ENCODE assay signal across 7 cellular contexts in genomic region chr11:74949748-74950127, GRCh38. TPM values are rescaled to one million over a fixed set of nuclear protein-coding genes. Genes with fewer than 3 reads are reported as not detected.
DNase-seq lines count a peak whose midpoint lies in the region; ATAC-seq and TF ChIP-seq lines count a peak whose summit lies in the region.

No MANE protein-coding gene starts in this region.

- peak overlapping the region; percentile 99 for H3K9ac ChIP-seq in SU-DHL-6 (ENCODE audit: low read length)

- no peaks in the 10 kb centered on the region for H3K27me3 ChIP-seq in SU-DHL-6 (ENCODE audit: low read length)
- no peaks in the 10 kb centered on the region for H3K27me3 ChIP-seq in sigmoid colon

- H3K27ac ChIP-seq in SU-DHL-6 (ENCODE audit: low read depth, low read length), result peak overlapping the region; percentile 70
- peak overlapping the region; percentile 77 to 86 (median 85) for H3K27ac ChIP-seq in sigmoid colon

- intact Hi-C loops in sigmoid colon (cut with DNase I), result loop anchor here (5.0 kb wide), 1 partner anchor 38 kb away; the partner anchor contains the start of gene NEU3

- no peak for TF ChIP-seq EP300 in sigmoid colon (IDR thresholded peaks at IDR 0.05)

- H3K36me3 ChIP-seq in SU-DHL-6 (ENCODE audit: low read length), result no peaks in the 10 kb centered on the region
- H3K36me3 ChIP-seq in sigmoid colon, result peaks cover 0 to 11% (median 0%) of the 10 kb centered on the region in 4 donors

- peak overlapping the region; percentile 60 for H2AFZ ChIP-seq in SU-DHL-6 (ENCODE audit: low read depth, low read length, severe bottlenecking)

- H3K9me2 ChIP-seq in SU-DHL-6 (replicated peaks; ENCODE audit: insufficient read depth, low read length), result no peaks in the 10 kb centered on the region

- peak overlapping the region; percentile 78 for H3K4me2 ChIP-seq in SU-DHL-6 (ENCODE audit: low read depth, low read length, poor library complexity, severe bottlenecking)

- peak; percentile 13 for DNase-seq in HCEC 1CT
- peak; percentile 19 for DNase-seq in germinal center (ENCODE audit: low spot score)
- DNase-seq in sigmoid colon, result no peak
- no peak for DNase-seq in T1000 (lab: John Stamatoyannopoulos, UW)
- DNase-seq in effector CD8-positive, alpha-beta T cell (lab: John Stamatoyannopoulos, UW), result no peak

- TF ChIP-seq POLR2A in sigmoid colon (IDR thresholded peaks at IDR 0.05), result no peak

- peak overlapping the region; percentile 100 for H3K4me3 ChIP-seq in SU-DHL-6 (ENCODE audit: insufficient read depth, low read length, poor library complexity, severe bottlenecking)
- peak overlapping the region; percentile 70 to 90 (median 76) for H3K4me3 ChIP-seq in sigmoid colon

- H4K20me1 ChIP-seq in SU-DHL-6 (ENCODE audit: low read depth, low read length), result peaks cover 9% of the 10 kb centered on the region; the same call in 1 of the 2 replicates

- TF ChIP-seq CTCF in SU-DHL-6 (IDR thresholded peaks at IDR 0.05; ENCODE audit: insufficient read depth, low read length, poor library complexity, severe bottlenecking), result no peak
- TF ChIP-seq CTCF in sigmoid colon (IDR thresholded peaks at IDR 0.05), result no peak

- peaks cover 0 to 41% (median 28%) of the 10 kb centered on the region in 4 donors for H3K4me1 ChIP-seq in sigmoid colon

- H3K9me3 ChIP-seq in SU-DHL-6 (ENCODE audit: insufficient read depth, low read length) (no peaks in the 10 kb centered on the region), sigmoid colon (no peaks in the 10 kb centered on the region)

- 0 to 1% methylated on average over 6 of the region's 6 CpGs for WGBS in sigmoid colon, 2 donors

- ATAC-seq in GM19351 (IDR thresholded peaks at IDR 0.05; ENCODE audit: unreplicated experiment), result no peak

- H3K79me2 ChIP-seq in SU-DHL-6 (ENCODE audit: insufficient read depth, low read length), result peaks cover 66% of the 10 kb centered on the region

- no peaks in the 10 kb centered on the region for H3F3A ChIP-seq in SU-DHL-6 (ENCODE audit: insufficient read depth)

RNA-seq across cellular contexts. Expression of gene SPCS2, which starts 0.7 kb away (rescaled TPM):
- total RNA-seq in sigmoid colon, result 10 to 100 TPM; 31.9 to 61.2 (median 47.2) TPM
- 100 to 1,000 TPM in 1 of 3 donors, 10 to 100 TPM in 2; 28.8 to 131 (median 46.5) TPM for polyA plus RNA-seq in sigmoid colon

RNA-seq across cellular contexts. Expression of gene XRRA1, which starts 0.8 kb away (rescaled TPM):
- total RNA-seq in sigmoid colon, result 10 to 100 TPM; 11.9 to 27.3 (median 15.5) TPM
- 1 to 10 TPM in 2 of 3 donors, under 1 TPM in 1; under 0.01 to 9.1 (median 1.4) TPM for polyA plus RNA-seq in sigmoid colon

RNA-seq across cellular contexts. Expression of gene NEU3, which starts 39.0 kb away (rescaled TPM):
- 10 to 100 TPM in 1 of 4 donors, 1 to 10 TPM in 3; 3.3 to 10.2 (median 4.8) TPM for total RNA-seq in sigmoid colon
- polyA plus RNA-seq in sigmoid colon, result 1 to 10 TPM in 2 of 3 donors, under 1 TPM in 1; 0.60 to 7.0 (median 1.2) TPM

Comparison
In these comparisons a context has a peak if more than half of its experiments do, and no peak if none do; other contexts are left out.
1. DNase-seq: peak in HCEC 1CT (single experiment) and germinal center (single experiment); none in sigmoid colon (single experiment), T1000 (single experiment) and effector CD8-positive, alpha-beta T cell (single experiment).